ENCODE assay signal across 1 cellular context in genomic region chr9:91900057-91900816, GRCh38.
TF ChIP-seq lines count a peak whose summit lies in the region.

No MANE protein-coding gene starts in this region.

TF ChIP-seq in SK-N-SH, 30 proteins besides CTCF, POLR2A, EP300 and RAD21 (continued from another document):
- TF ChIP-seq MAX (IDR thresholded peaks at IDR 0.05; ENCODE audit: low read depth) (peak; percentile 37; the same call in 1 of the 2 replicates), ELF1 (IDR thresholded peaks at IDR 0.05) (no peak), POLR2AphosphoS5 (IDR thresholded peaks at IDR 0.05; ENCODE audit: low read depth, low read length) (no peak), REST (IDR thresholded peaks at IDR 0.05; ENCODE audit: low read depth, low read length) (no peak), USF2 (IDR thresholded peaks at IDR 0.05; ENCODE audit: borderline replicate concordance, low read depth, low read length) (no peak), EZH2phosphoT487 (IDR thresholded peaks at IDR 0.05; ENCODE audit: borderline replicate concordance, low read depth) (no peak), NFIC (IDR thresholded peaks at IDR 0.05; ENCODE audit: borderline replicate concordance) (no peak), JUND (IDR thresholded peaks at IDR 0.05) (no peak), IRF3 (IDR thresholded peaks at IDR 0.05; ENCODE audit: low read depth, low read length) (no peak), FOSL2 (IDR thresholded peaks at IDR 0.05; ENCODE audit: borderline replicate concordance, low read depth) (no peak), RFX5 (IDR thresholded peaks at IDR 0.05; ENCODE audit: low read length) (no peak), RXRA (IDR thresholded peaks at IDR 0.05; ENCODE audit: borderline replicate concordance, low read depth) (no peak), GATA2 (CRISPR knock-in tag; IDR thresholded peaks at IDR 0.05) (peak; percentile 87), FOXJ3 (CRISPR knock-in tag; IDR thresholded peaks at IDR 0.05) (peak; percentile 19), TAF1 (IDR thresholded peaks at IDR 0.05; ENCODE audit: borderline replicate concordance, low read depth, low read length) (no peak), RCOR1 (IDR thresholded peaks at IDR 0.05; ENCODE audit: low read length) (peak; percentile 31; the same call in 1 of the 2 replicates), USF1 (IDR thresholded peaks at IDR 0.05; ENCODE audit: borderline replicate concordance, low read depth) (no peak), TEAD4 (IDR thresholded peaks at IDR 0.05; ENCODE audit: borderline replicate concordance, insufficient read depth) (no peak), YY1 (IDR thresholded peaks at IDR 0.05; ENCODE audit: low read depth) (no peak)
